Comparison of ENCODE assay signal across 8 cellular contexts in genomic region chr21:31731112-31731801, GRCh38. TPM values are rescaled to one million over a fixed set of nuclear protein-coding genes. Genes with fewer than 3 reads are reported as not detected.
A peak's percentile ranks its signal among the peaks of the same experiment; 100 is the strongest.
DNase-seq lines count a peak whose midpoint lies in the region; ATAC-seq, FAIRE-seq and TF ChIP-seq lines count a peak whose summit lies in the region.

No MANE protein-coding gene starts in this region.

- H3K4me1 ChIP-seq in ascending aorta (peaks cover 4 to 31% of the 10 kb centered on the region in 2 donors), iPS-15b (ENCODE audit: control insufficient read depth, insufficient read depth, low read length) (peaks cover 22% of the 10 kb centered on the region), small intestine (ENCODE audit: control insufficient read depth in 2 of 2, insufficient read depth in 1 of 2, low read depth in 1 of 2, low read length in 1 of 2) (peaks cover 14 to 17% of the 10 kb centered on the region in 2 donors)

- H3K4me3 Mint-ChIP-seq in T-cell, result peak overlapping the region in 1 of 3 donors; percentile 84

- H3K9ac ChIP-seq in iPS-15b (ENCODE audit: low read depth, low read length), result peak overlapping the region; percentile 86

- POLR2A ChIA-PET in T-cell (lab: Charles Lee), result no interaction called here

- intact Hi-C loops in ascending aorta (cut with DNase I), result loop anchor here (5.0 to 10.0 kb wide), 4 partner anchors 526 to 1041 kb away; partner anchors contain the start of genes CFAP298 and PAXBP1

- no peak for FAIRE-seq in small intestine (lab: Jason Lieb, UNC)

- peaks cover 10 to 22% (median 15%) of the 10 kb centered on the region in 3 donors for H3K4me1 Mint-ChIP-seq in T-cell

- H3K36me3 ChIP-seq in ascending aorta (no peaks in the 10 kb centered on the region), iPS-15b (ENCODE audit: control insufficient read depth, insufficient read depth, low read length) (no peaks in the 10 kb centered on the region), small intestine (ENCODE audit: control insufficient read depth in 2 of 2, insufficient read depth in 2 of 2, low read length in 2 of 2) (no peaks in the 10 kb centered on the region)

- no peaks in the 10 kb centered on the region for H3K9me3 Mint-ChIP-seq in T-cell

- H3K27ac ChIP-seq in ascending aorta (peak overlapping the region; percentile 96 to 98), small intestine (ENCODE audit: low read depth in 1 of 2, low read length in 1 of 2) (peak overlapping the region; percentile 92 to 97)

- H3K27ac Mint-ChIP-seq in T-cell, result peak overlapping the region; percentile 60 to 77

- CTCF ChIA-PET in T-cell (lab: Charles Lee), result no interaction called here

- H3K4me3 ChIP-seq in AG10803 (ENCODE audit: low read length) (peak overlapping the region; percentile 70), ascending aorta (peak overlapping the region; percentile 93 to 99), iPS-15b (ENCODE audit: low read depth, low read length) (peak overlapping the region; percentile 81), small intestine (ENCODE audit: low read depth in 1 of 2, low read length in 2 of 2) (peak overlapping the region; percentile 98 to 99)

- peaks cover 4% of the 10 kb centered on the region for H3K36me3 Mint-ChIP-seq in T-cell

- H3K9me3 ChIP-seq in ascending aorta, result no peaks in the 10 kb centered on the region
- H3K9me3 ChIP-seq in iPS-15b (ENCODE audit: control insufficient read depth, insufficient read depth, low read length), result no peaks in the 10 kb centered on the region
- no peaks in the 10 kb centered on the region for H3K9me3 ChIP-seq in small intestine (ENCODE audit: control insufficient read depth, low read depth)

- WGBS in small intestine, 3 donors, result 0 to 1% (median 1%) methylated on average over 59 to 74 of the region's 74 CpGs

- H3K27me3 Mint-ChIP-seq in T-cell, result no peaks in the 10 kb centered on the region

- DNase-seq in AG10803 (ENCODE audit: low read depth), result peak; percentile 34
- DNase-seq in T-cell, result peak in 32 of 34 experiments; percentile 15 to 65 (median 46)
- DNase-seq in ascending aorta (ENCODE audit: low spot score in 2 of 2), result peak in 1 of 2 donors; percentile 71
- DNase-seq in small intestine, result peak; percentile 84
- DNase-seq in epidermal melanocyte (ENCODE audit: insufficient read length, low spot score), result no peak

- TF ChIP-seq CTCF in AG10803 (conservative IDR thresholded peaks at IDR 0.05; ENCODE audit: low read length) (peak; percentile 11; the same call in 1 of the 2 replicates), ascending aorta (IDR thresholded peaks at IDR 0.05) (peak in 2 of 3 experiments; percentile 10 to 22)

- no peaks in the 10 kb centered on the region for H3K27me3 ChIP-seq in ascending aorta
- H3K27me3 ChIP-seq in iPS-15b (ENCODE audit: control insufficient read depth, insufficient read depth, low read length), result no peaks in the 10 kb centered on the region
- no peaks in the 10 kb centered on the region for H3K27me3 ChIP-seq in small intestine (ENCODE audit: control insufficient read depth in 2 of 2, insufficient read depth in 2 of 2, low read length in 2 of 2)

- ATAC-seq in GM19025 (IDR thresholded peaks at IDR 0.05; ENCODE audit: low read depth, unreplicated experiment) (peak; percentile 7), HG03280 (IDR thresholded peaks at IDR 0.05; ENCODE audit: unreplicated experiment) (peak; percentile 23), T-cell (replicated peaks in 1 of 4) (peak; percentile 38 to 41 (median 40))

RNA-seq across cellular contexts. Expression of gene SCAF4, which starts 0.7 kb away (rescaled TPM):
- total RNA-seq in T-cell (10 to 100 TPM; 57.5 to 71.9 (median 62.4) TPM), ascending aorta (31.2 TPM)
- 10 to 100 TPM in 2 of 3 donors, 1 to 10 TPM in 1; 10.0 to 13.9 (median 10.7) TPM for polyA plus RNA-seq in small intestine
